In the genomic region with DNA sequence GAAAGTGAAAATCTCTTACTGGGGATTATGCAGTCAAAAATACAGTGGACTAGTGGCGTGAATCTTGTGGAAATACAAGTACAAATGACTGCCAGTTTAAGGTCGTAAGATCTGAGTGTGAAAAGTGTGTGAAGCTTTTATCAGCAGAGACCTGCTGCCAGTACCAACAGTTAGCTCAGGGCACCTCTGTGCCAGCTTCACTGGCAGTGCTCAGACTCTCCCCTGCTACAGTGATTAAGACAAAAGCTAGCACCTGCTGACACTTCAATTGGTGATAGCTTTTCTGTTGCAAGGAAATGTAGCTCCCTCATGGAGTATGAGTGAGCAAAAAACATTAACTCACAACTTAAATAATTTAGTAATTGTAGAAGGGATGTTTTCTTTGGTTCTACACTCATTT, we compare ENCODE assay signal across 12 cellular contexts.
"Had no signal": no experiment of that assay in that cellular context is flagged by ENCODE, and none has a peak within 500 bp of the region (broad histone marks: within the 10 kb centered on the region; RNA-seq: fewer than 3 reads in every experiment).

No MANE protein-coding gene starts in this region.

- H3K27ac ChIP-seq: dorsolateral prefrontal cortex, gastroesophageal sphincter, ovary, stomach, testis had no signal

- H3K4me3 ChIP-seq: dorsolateral prefrontal cortex, gastroesophageal sphincter, ovary, stomach, testis had no signal

- H3K27me3 ChIP-seq: dorsolateral prefrontal cortex, gastroesophageal sphincter, ovary, stomach, testis had no signal

- H3K36me3 ChIP-seq: ovary had no signal

- DNase-seq: activated naive CD4-positive, alpha-beta T cell treated with anti-CD3 and anti-CD28 coated beads, Interleukin-2, amount 10 ng/mL, durations not matched to agents 7 days and 5 days; dorsolateral prefrontal cortex; erythroblast; mammary epithelial cell; naive B cell; ovary; stimulated activated CD4-positive, alpha-beta T cell treated with anti-CD3 and anti-CD28 coated beads, Interleukin-12 subunit alpha, Interleukin-12 subunit beta, amount 100 ng/mL, for 4 hours; stimulated activated CD4-positive, alpha-beta T cell treated with anti-CD3 and anti-CD28 coated beads, Interleukin-2, amount 100 ng/mL, for 24 hours; stomach; testis had no signal

- H3K9me3 ChIP-seq: gastroesophageal sphincter, ovary, testis had no signal

- H3K4me1 ChIP-seq: stomach, testis had no signal

- ATAC-seq: activated CD4-positive, CD25-positive, alpha-beta regulatory T cell treated with anti-CD3 and anti-CD28 coated beads, Interleukin-2, amount 50 U/mL, for 24 hours; gastroesophageal sphincter had no signal
